ENCODE assay signal across 8 cellular contexts in the genomic region with DNA sequence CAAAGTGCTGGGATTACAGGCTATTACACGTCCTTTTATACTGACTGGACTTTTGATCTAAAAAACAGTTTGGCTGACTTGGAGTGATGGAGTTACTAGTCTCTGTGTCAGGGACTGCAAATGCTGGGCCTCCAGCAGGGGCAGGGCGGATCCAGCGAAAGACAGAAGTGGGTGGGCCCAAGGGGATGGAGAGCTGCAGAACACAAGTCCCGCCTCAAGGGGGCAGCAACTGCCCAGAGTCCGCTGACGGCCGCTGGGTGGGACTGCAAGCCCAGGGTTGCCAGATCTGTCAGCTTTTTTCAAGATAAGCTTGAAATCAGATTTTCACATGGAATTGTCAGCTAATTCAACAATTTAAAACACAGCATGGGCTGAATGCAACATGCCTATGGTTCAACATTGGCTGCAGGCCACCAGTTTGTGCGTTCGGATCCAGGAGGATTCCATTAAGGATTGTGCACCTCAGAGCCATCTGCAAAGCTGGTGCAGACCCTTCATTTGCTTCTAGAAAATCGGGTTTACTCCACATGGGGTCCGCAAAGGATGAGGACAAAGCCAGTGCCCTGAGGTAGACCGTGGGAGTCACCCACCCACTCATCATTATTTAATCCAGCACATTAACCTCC. TPM values are rescaled to one million over a fixed set of nuclear protein-coding genes. Genes with fewer than 3 reads are reported as not detected.
DNase-seq lines count a peak whose midpoint lies in the region; ATAC-seq and TF ChIP-seq lines count a peak whose summit lies in the region.

No MANE protein-coding gene starts in this region.

- ATAC-seq in CD8-positive, alpha-beta T cell, result peak; percentile 100
- ATAC-seq in GM21360 (IDR thresholded peaks at IDR 0.05; ENCODE audit: unreplicated experiment), result peak; percentile 88
- ATAC-seq in activated CD8-positive, alpha-beta T cell treated with anti-CD3 and anti-CD28 coated beads, Interleukin-2, amount 10 ng/mL, durations not matched to agents 7 days and 5 days, result peak; percentile 97

- no peaks in the 10 kb centered on the region for H3K36me3 ChIP-seq in CD8-positive, alpha-beta T cell (ENCODE audit: insufficient read depth, low read length)
- peaks cover 24% of the 10 kb centered on the region for H3K36me3 ChIP-seq in HUES48 (ENCODE audit: control insufficient read depth, insufficient read depth, low read length)

- H3K27me3 ChIP-seq in CD8-positive, alpha-beta T cell (ENCODE audit: insufficient read depth, low read length), result no peaks in the 10 kb centered on the region
- no peaks in the 10 kb centered on the region for H3K27me3 ChIP-seq in HUES48 (ENCODE audit: control insufficient read depth, insufficient read depth, low read length)

- no peaks in the 10 kb centered on the region for H3K9me3 Mint-ChIP-seq in CD8-positive, alpha-beta T cell
- no peaks in the 10 kb centered on the region for H3K9me3 Mint-ChIP-seq in activated CD8-positive, alpha-beta T cell treated with anti-CD3 and anti-CD28 coated beads, Interleukin-2, amount 10 ng/mL, durations not matched to agents 7 days and 5 days (ENCODE audit: insufficient read depth)

- DNase-seq in CD8-positive, alpha-beta T cell, result peak; percentile 86 to 96 (median 90)
- DNase-seq in NOMO-1 (lab: John Stamatoyannopoulos, UW; ENCODE audit: unreplicated experiment in 2 of 2) (peak; percentile 89 to 90), ecto neural progenitor cell (ENCODE audit: low spot score) (peak; percentile 94), medulla oblongata (ENCODE audit: extremely low spot score) (peak; percentile 97)
- DNase-seq in activated CD8-positive, alpha-beta T cell treated with anti-CD3 and anti-CD28 coated beads, Interleukin-2, amount 10 ng/mL, durations not matched to agents 7 days and 5 days, result peak; percentile 93
- peak; percentile 69 for DNase-seq in stimulated activated CD8-positive, alpha-beta memory T cell treated with anti-CD3 and anti-CD28 coated beads, Interleukin-12 subunit alpha, Interleukin-12 subunit beta, amount 100 ng/mL, for 24 hours (ENCODE audit: extremely low read depth)

- peaks cover 17% of the 10 kb centered on the region for H3K36me3 Mint-ChIP-seq in CD8-positive, alpha-beta T cell
- H3K36me3 Mint-ChIP-seq in activated CD8-positive, alpha-beta T cell treated with anti-CD3 and anti-CD28 coated beads, Interleukin-2, amount 10 ng/mL, durations not matched to agents 7 days and 5 days (ENCODE audit: low read depth), result peaks cover 43% of the 10 kb centered on the region

- CTCF ChIA-PET in CD8-positive, alpha-beta T cell (lab: Charles Lee), result interaction anchor here (0.6 to 16.8 kb wide), 51 partner anchors 9 to 1102 kb away, joined by 3 to 442 read pairs (median 4); partner anchors contain the start of genes MTFR1L, PAFAH2, PAQR7 and STMN1
- CTCF ChIA-PET in activated CD8-positive, alpha-beta T cell treated with anti-CD3 and anti-CD28 coated beads, Interleukin-2, amount 10 ng/mL, durations not matched to agents 7 days and 5 days (lab: Charles Lee), result interaction anchor here (0.6 to 18.0 kb wide), 59 partner anchors 9 to 646 kb away, joined by 3 to 610 read pairs (median 5); partner anchors contain the start of genes EXTL1, MTFR1L, PAFAH2 and PAQR7

- H3K9me3 ChIP-seq in CD8-positive, alpha-beta T cell (ENCODE audit: low read length), result no peaks in the 10 kb centered on the region
- no peaks in the 10 kb centered on the region for H3K9me3 ChIP-seq in HUES48 (ENCODE audit: control insufficient read depth, insufficient read depth, low read length)

- H3K27ac Mint-ChIP-seq in CD8-positive, alpha-beta T cell, result no peak overlapping the region
- no peak overlapping the region for H3K27ac Mint-ChIP-seq in activated CD8-positive, alpha-beta T cell treated with anti-CD3 and anti-CD28 coated beads, Interleukin-2, amount 10 ng/mL, durations not matched to agents 7 days and 5 days

- POLR2A ChIA-PET in CD8-positive, alpha-beta T cell (lab: Charles Lee), result interaction anchor here (0.9 to 5.2 kb wide), 7 partner anchors 9 to 103 kb away, joined by 3 to 53 read pairs (median 8); partner anchors contain the start of genes MTFR1L, PAFAH2 and STMN1
- POLR2A ChIA-PET in activated CD8-positive, alpha-beta T cell treated with anti-CD3 and anti-CD28 coated beads, Interleukin-2, amount 10 ng/mL, durations not matched to agents 7 days and 5 days (lab: Charles Lee), result interaction anchor here (0.6 to 5.3 kb wide), 8 partner anchors 9 to 102 kb away, joined by 3 to 48 read pairs (median 4); partner anchors contain the start of genes PAFAH2 and PAQR7

- peaks cover 9% of the 10 kb centered on the region for H3K4me1 Mint-ChIP-seq in CD8-positive, alpha-beta T cell (ENCODE audit: low read depth)
- H3K4me1 Mint-ChIP-seq in activated CD8-positive, alpha-beta T cell treated with anti-CD3 and anti-CD28 coated beads, Interleukin-2, amount 10 ng/mL, durations not matched to agents 7 days and 5 days (ENCODE audit: low read depth), result peaks cover 23% of the 10 kb centered on the region

- peak; percentile 99 for TF ChIP-seq CTCF in CD8-positive, alpha-beta T cell (IDR thresholded peaks at IDR 0.05)

- H3K4me3 ChIP-seq in CD8-positive, alpha-beta T cell (ENCODE audit: low read depth, low read length), result no peak overlapping the region
- H3K4me3 ChIP-seq in HUES48 (ENCODE audit: low read depth, low read length), result no peak overlapping the region

- no peak overlapping the region for H3K4me3 Mint-ChIP-seq in CD8-positive, alpha-beta T cell
- no peak overlapping the region for H3K4me3 Mint-ChIP-seq in activated CD8-positive, alpha-beta T cell treated with anti-CD3 and anti-CD28 coated beads, Interleukin-2, amount 10 ng/mL, durations not matched to agents 7 days and 5 days

- peaks cover 6% of the 10 kb centered on the region for H3K4me1 ChIP-seq in CD8-positive, alpha-beta T cell (ENCODE audit: insufficient read depth, low read length)
- H3K4me1 ChIP-seq in HUES48 (ENCODE audit: control insufficient read depth, insufficient read depth, low read length), result peaks cover 18% of the 10 kb centered on the region

- H3K27me3 Mint-ChIP-seq in CD8-positive, alpha-beta T cell (ENCODE audit: low read depth), result no peaks in the 10 kb centered on the region
- no peaks in the 10 kb centered on the region for H3K27me3 Mint-ChIP-seq in activated CD8-positive, alpha-beta T cell treated with anti-CD3 and anti-CD28 coated beads, Interleukin-2, amount 10 ng/mL, durations not matched to agents 7 days and 5 days (ENCODE audit: low read depth)

- intact Hi-C loops in CD8-positive, alpha-beta T cell (cut with DNase I, micrococcal nuclease), result loop anchor here (1.0 to 5.0 kb wide), 6 partner anchors 10 to 252 kb away; partner anchors contain the start of genes PAFAH2 (in 2 of the 2) and AUNIP (in 1 of the 2)

- no peak overlapping the region for H3K9ac ChIP-seq in HUES48 (ENCODE audit: low read depth, low read length)

- H3K27ac ChIP-seq in CD8-positive, alpha-beta T cell (ENCODE audit: low read depth, low read length), result no peak overlapping the region
- H3K27ac ChIP-seq in HUES48 (ENCODE audit: low read depth, low read length), result peak overlapping the region; percentile 19

RNA-seq across cellular contexts. Expression of gene STMN1, which starts 10.7 kb away (rescaled TPM):
- total RNA-seq in CD8-positive, alpha-beta T cell, result 10 to 100 TPM; 18.5 to 19.6 TPM
- total RNA-seq in activated CD8-positive, alpha-beta T cell treated with anti-CD3 and anti-CD28 coated beads, Interleukin-2, amount 10 ng/mL, durations not matched to agents 7 days and 5 days, result 100 to 1,000 TPM; 740 to 781 TPM

RNA-seq across cellular contexts. Expression of gene PAQR7, which starts 20.0 kb away (rescaled TPM):
- 1 to 10 TPM; 2.1 to 2.3 TPM for total RNA-seq in CD8-positive, alpha-beta T cell
- 1 to 10 TPM; 3.2 to 3.3 TPM for total RNA-seq in activated CD8-positive, alpha-beta T cell treated with anti-CD3 and anti-CD28 coated beads, Interleukin-2, amount 10 ng/mL, durations not matched to agents 7 days and 5 days

RNA-seq across cellular contexts. Expression of gene AUNIP, which starts 36.2 kb away (rescaled TPM):
- under 1 TPM in 1 of 2 experiments, not detected in 1; 0.30 TPM for total RNA-seq in CD8-positive, alpha-beta T cell
- 1 to 10 TPM; 7.8 to 9.1 TPM for total RNA-seq in activated CD8-positive, alpha-beta T cell treated with anti-CD3 and anti-CD28 coated beads, Interleukin-2, amount 10 ng/mL, durations not matched to agents 7 days and 5 days

Comparison
In these comparisons a context has a peak if more than half of its experiments do, and no peak if none do; other contexts are left out.
1. RNA of gene STMN1, which starts 10.7 kb away (total RNA-seq): 740 to 781 TPM in activated CD8-positive, alpha-beta T cell treated with anti-CD3 and anti-CD28 coated beads, Interleukin-2, amount 10 ng/mL, durations not matched to agents 7 days and 5 days; 18.5 to 19.6 TPM in CD8-positive, alpha-beta T cell; every median in the first group is over 10 times any median in the second.
2. RNA of gene AUNIP, which starts 36.2 kb away (total RNA-seq): 7.8 to 9.1 TPM in activated CD8-positive, alpha-beta T cell treated with anti-CD3 and anti-CD28 coated beads, Interleukin-2, amount 10 ng/mL, durations not matched to agents 7 days and 5 days; 0.30 TPM in CD8-positive, alpha-beta T cell; every median in the first group is over 4 times any median in the second.
3. Peak in every context shown above with its lines, with median percentiles within 50 percentile points of each other: ATAC-seq and DNase-seq.